Comparison of ENCODE assay signal across 8 cellular contexts in the genomic region with DNA sequence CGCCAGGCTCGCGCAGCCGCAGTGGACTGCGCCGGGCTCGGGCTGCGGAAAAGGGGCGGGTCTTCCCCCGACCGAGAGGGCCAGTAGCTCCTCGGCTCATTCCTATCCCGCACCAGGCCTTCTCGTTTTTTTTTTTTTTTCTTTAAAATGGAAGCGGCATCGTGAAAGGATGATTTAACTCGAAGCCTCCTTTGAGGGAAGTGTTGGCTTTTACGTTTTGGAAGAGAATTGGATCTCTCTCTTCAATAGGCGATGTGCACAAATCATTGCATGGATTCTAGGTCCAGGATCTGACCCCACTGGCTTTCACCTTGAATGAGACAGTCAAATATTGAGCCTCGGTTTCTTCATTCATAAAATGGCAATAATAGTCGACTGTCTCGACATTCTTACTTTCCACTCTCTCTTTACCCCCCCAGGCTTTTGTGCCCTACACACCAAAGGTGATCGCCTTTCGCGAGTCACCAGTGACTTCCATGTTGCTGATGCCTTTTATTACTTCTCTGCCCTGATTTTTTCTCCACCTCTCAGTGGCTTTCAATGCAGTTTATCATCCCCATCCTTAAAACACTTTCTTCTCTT. TPM values are rescaled to one million over a fixed set of nuclear protein-coding genes. Genes with fewer than 3 reads are reported as not detected.
DNase-seq lines count a peak whose midpoint lies in the region; ATAC-seq, FAIRE-seq and TF ChIP-seq lines count a peak whose summit lies in the region.

No MANE protein-coding gene starts in this region.

- no peak for ATAC-seq in central memory CD8-positive, alpha-beta T cell (replicated peaks; ENCODE audit: extremely low read depth, poor library complexity, severe bottlenecking)
- ATAC-seq in GM21515 (IDR thresholded peaks at IDR 0.05; ENCODE audit: unreplicated experiment), result no peak

- 18 to 33% methylated on average over 18 of the region's 25 CpGs for WGBS in mesodermal cell (ENCODE audit: insufficient coverage in 2 of 2), 2 experiments

- H3K27me3 Mint-ChIP-seq in central memory CD8-positive, alpha-beta T cell, result no peaks in the 10 kb centered on the region

- H3K4me3 ChIP-seq in mesodermal cell (ENCODE audit: extremely low read depth, insufficient read depth, low read length, poor library complexity, severe bottlenecking), result peak overlapping the region; percentile 87

- H3K36me3 Mint-ChIP-seq in central memory CD8-positive, alpha-beta T cell (ENCODE audit: insufficient read depth), result peaks cover 9% of the 10 kb centered on the region

- DNase-seq in GM18507 (ENCODE audit: extremely low spot score, insufficient read length, low read depth), result peak; percentile 96
- peak; percentile 67 to 85 for DNase-seq in NOMO-1 (lab: John Stamatoyannopoulos, UW; ENCODE audit: unreplicated experiment in 2 of 2)
- no peak for DNase-seq in central memory CD8-positive, alpha-beta T cell (ENCODE audit: low spot score in 2 of 2)
- DNase-seq in urothelium cell line (ENCODE audit: low spot score), result peak; percentile 95
- no peak for DNase-seq in activated gamma-delta T cell treated with Interleukin-2 at 50 U/mL for 16 hours

- H3K4me1 ChIP-seq in mesodermal cell (ENCODE audit: control insufficient read depth, insufficient read depth, low read length, poor library complexity, severe bottlenecking), result no peaks in the 10 kb centered on the region

- no peak for TF ChIP-seq CTCF in C4-2B (conservative IDR thresholded peaks at IDR 0.05)

- FAIRE-seq in GM18507 (lab: Jason Lieb, UNC) (peak; percentile 87), urothelium cell line (lab: Jason Lieb, UNC) (peak; percentile 72)

- H3K4me1 Mint-ChIP-seq in central memory CD8-positive, alpha-beta T cell, result peaks cover 12% of the 10 kb centered on the region

- H3K9me3 Mint-ChIP-seq in central memory CD8-positive, alpha-beta T cell, result no peaks in the 10 kb centered on the region

- H3K36me3 ChIP-seq in mesodermal cell (ENCODE audit: control insufficient read depth, insufficient read depth, low read length), result no peaks in the 10 kb centered on the region

- H3K4me3 Mint-ChIP-seq in central memory CD8-positive, alpha-beta T cell, result peak overlapping the region; percentile 69

- H3K27ac ChIP-seq in C4-2B, result peak overlapping the region; percentile 79
- no peak overlapping the region for H3K27ac ChIP-seq in mesodermal cell (ENCODE audit: low read depth, low read length, severe bottlenecking)

- H3K27ac Mint-ChIP-seq in central memory CD8-positive, alpha-beta T cell (ENCODE audit: low read depth), result peak overlapping the region; percentile 75

- no peaks in the 10 kb centered on the region for H3K9me3 ChIP-seq in mesodermal cell (ENCODE audit: control insufficient read depth, low read length)

RNA-seq across cellular contexts. Expression of gene DTNBP1, which starts 0.3 kb away (rescaled TPM):
- 16.8 TPM for polyA plus RNA-seq in mesodermal cell (2013, experiment 1 of 2)
- polyA plus RNA-seq in mesodermal cell (2013, experiment 2 of 2), result 14.6 TPM

Comparison
In these comparisons a context has a peak if more than half of its experiments do, and no peak if none do; other contexts are left out.
1. DNase-seq: peak in GM18507 (single experiment), NOMO-1 (2 of 2) and urothelium cell line (single experiment); none in central memory CD8-positive, alpha-beta T cell (0 of 2) and activated gamma-delta T cell treated with Interleukin-2 at 50 U/mL for 16 hours (single experiment).